In the genomic region with DNA sequence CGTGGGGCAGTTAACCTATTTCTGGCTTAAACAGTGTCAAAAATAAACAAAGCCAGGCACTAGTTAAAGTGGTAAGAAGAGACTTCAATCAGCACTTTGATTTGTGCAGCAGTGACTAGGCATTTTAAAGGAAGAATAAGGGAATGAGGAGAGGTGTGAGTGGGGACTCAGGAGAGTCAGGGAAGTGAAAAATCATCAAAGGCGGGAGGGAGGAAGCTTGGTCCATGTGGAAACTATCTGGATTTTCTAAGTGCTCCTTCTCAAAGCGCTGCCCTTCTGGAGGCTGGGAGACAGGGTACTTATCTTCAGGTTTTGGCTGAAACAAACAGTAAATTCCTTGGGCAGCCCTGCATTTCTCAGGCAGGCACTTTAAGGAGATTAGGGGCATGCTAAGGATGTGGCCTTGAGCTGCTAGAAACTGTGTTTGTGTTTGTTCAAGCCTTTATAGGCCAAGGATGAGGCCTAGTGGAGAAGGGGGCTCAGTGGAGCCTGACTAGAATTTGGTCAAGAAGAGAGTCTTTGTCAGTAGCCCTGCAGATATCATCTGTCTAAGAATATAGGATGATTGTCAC, we compare ENCODE assay signal across 12 cellular contexts.
A peak's percentile ranks its signal among the peaks of the same experiment; 100 is the strongest.
DNase-seq lines count a peak whose midpoint lies in the region; ATAC-seq and TF ChIP-seq lines count a peak whose summit lies in the region.
"Had no signal": no experiment of that assay in that cellular context is flagged by ENCODE, and none has a peak within 500 bp of the region (broad histone marks: within the 10 kb centered on the region; RNA-seq: fewer than 3 reads in every experiment).

No MANE protein-coding gene starts in this region.

- peak overlapping the region; percentile 88 for H3K27ac ChIP-seq in RWPE2 (ENCODE audit: poor library complexity, severe bottlenecking)

- H3K27ac Mint-ChIP-seq in activated CD8-positive, alpha-beta T cell treated with anti-CD3 and anti-CD28 coated beads, Interleukin-2, amount 10 ng/mL, durations not matched to agents 7 days and 5 days: no peak overlapping the region
- H3K27ac Mint-ChIP-seq: B cell had no signal

- H3K36me3 ChIP-seq in RWPE2 (ENCODE audit: low read depth): no peaks in the 10 kb centered on the region

- no peaks in the 10 kb centered on the region for H3K36me3 Mint-ChIP-seq in activated CD8-positive, alpha-beta T cell treated with anti-CD3 and anti-CD28 coated beads, Interleukin-2, amount 10 ng/mL, durations not matched to agents 7 days and 5 days (ENCODE audit: low read depth)

- peaks cover 4% of the 10 kb centered on the region for H3K27me3 Mint-ChIP-seq in activated CD8-positive, alpha-beta T cell treated with anti-CD3 and anti-CD28 coated beads, Interleukin-2, amount 10 ng/mL, durations not matched to agents 7 days and 5 days (ENCODE audit: low read depth)
- H3K27me3 Mint-ChIP-seq: B cell had no signal

- H3K4me1 Mint-ChIP-seq in activated CD8-positive, alpha-beta T cell treated with anti-CD3 and anti-CD28 coated beads, Interleukin-2, amount 10 ng/mL, durations not matched to agents 7 days and 5 days (ENCODE audit: low read depth): no peaks in the 10 kb centered on the region
- H3K4me1 Mint-ChIP-seq: B cell had no signal

- no peaks in the 10 kb centered on the region for H3K9me3 ChIP-seq in RWPE2 (ENCODE audit: severe bottlenecking)
- H3K9me3 ChIP-seq: mucosa of descending colon had no signal

- ATAC-seq in RWPE2 (ENCODE audit: low read depth): no peak
- no peak for ATAC-seq in GM18870 (IDR thresholded peaks at IDR 0.05; ENCODE audit: unreplicated experiment)
- no peak for ATAC-seq in activated CD8-positive, alpha-beta T cell treated with anti-CD3 and anti-CD28 coated beads, Interleukin-2, amount 10 ng/mL, durations not matched to agents 7 days and 5 days
- ATAC-seq: mucosa of descending colon had no signal

- peaks cover 10% of the 10 kb centered on the region for H3K9me3 Mint-ChIP-seq in activated CD8-positive, alpha-beta T cell treated with anti-CD3 and anti-CD28 coated beads, Interleukin-2, amount 10 ng/mL, durations not matched to agents 7 days and 5 days (ENCODE audit: insufficient read depth)

- POLR2A ChIA-PET in activated CD8-positive, alpha-beta T cell treated with anti-CD3 and anti-CD28 coated beads, Interleukin-2, amount 10 ng/mL, durations not matched to agents 7 days and 5 days (lab: Charles Lee): no interaction called here
- POLR2A ChIA-PET in GM10248 (lab: Yijun Ruan, JAX): no interaction called here

- no peak for TF ChIP-seq CTCF in RWPE2 (IDR thresholded peaks at IDR 0.05; ENCODE audit: poor library complexity, severe bottlenecking)
- TF ChIP-seq CTCF in fibroblast of the aortic adventitia (IDR thresholded peaks at IDR 0.05; ENCODE audit: insufficient read depth, low read length): no peak
- no peak for TF ChIP-seq CTCF in retinal pigment epithelial cell (conservative IDR thresholded peaks at IDR 0.05; ENCODE audit: low read depth, low read length)
- no peak for TF ChIP-seq CTCF in GM10248 (IDR thresholded peaks at IDR 0.05; ENCODE audit: control extremely low read depth, extremely low read depth, low read depth, missing control alignments)

- no peak overlapping the region for H3K4me3 ChIP-seq in RWPE2 (ENCODE audit: severe bottlenecking)
- H3K4me3 ChIP-seq in fibroblast of the aortic adventitia (ENCODE audit: low read depth, low read length): no peak overlapping the region
- H3K4me3 ChIP-seq in retinal pigment epithelial cell (ENCODE audit: low read length): no peak overlapping the region
- H3K4me3 ChIP-seq: mucosa of descending colon had no signal

- CTCF ChIA-PET in activated CD8-positive, alpha-beta T cell treated with anti-CD3 and anti-CD28 coated beads, Interleukin-2, amount 10 ng/mL, durations not matched to agents 7 days and 5 days (lab: Charles Lee): no interaction called here
- CTCF ChIA-PET in GM10248 (lab: Yijun Ruan, JAX): no interaction called here

- H3K27me3 ChIP-seq in RWPE2 (ENCODE audit: insufficient read depth, poor library complexity, severe bottlenecking): no peaks in the 10 kb centered on the region

- peak; percentile 28 for DNase-seq in EH (ENCODE audit: low read depth)
- DNase-seq in RWPE2 (ENCODE audit: low spot score): no peak
- peak; percentile 14 for DNase-seq in fibroblast of the aortic adventitia (ENCODE audit: low read depth)
- DNase-seq in retinal pigment epithelial cell (ENCODE audit: low read depth): peak; percentile 56
- DNase-seq in activated effector memory CD4-positive, alpha-beta T cell treated with anti-CD3 and anti-CD28 coated beads, Interleukin-2, amount 50 U/mL, for 16 hours: no peak
- no peak for DNase-seq in activated CD8-positive, alpha-beta T cell treated with anti-CD3 and anti-CD28 coated beads, Interleukin-2, amount 10 ng/mL, durations not matched to agents 7 days and 5 days
- no peak for DNase-seq in GM10248 (ENCODE audit: extremely low spot score)
- DNase-seq: activated CD4-positive, alpha-beta T cell treated with anti-CD3 and anti-CD28 coated beads for 4 hours; NCI-H1694 had no signal

- peaks cover 22% of the 10 kb centered on the region for H3K4me1 ChIP-seq in RWPE2 (ENCODE audit: insufficient read depth, poor library complexity, severe bottlenecking)

- H3K4me3 Mint-ChIP-seq in activated CD8-positive, alpha-beta T cell treated with anti-CD3 and anti-CD28 coated beads, Interleukin-2, amount 10 ng/mL, durations not matched to agents 7 days and 5 days: no peak overlapping the region
- H3K4me3 Mint-ChIP-seq: B cell had no signal

Comparison
In these comparisons a context has a peak if more than half of its experiments do, and no peak if none do; other contexts are left out.
1. DNase-seq: peak in EH (single experiment), fibroblast of the aortic adventitia (single experiment) and retinal pigment epithelial cell (single experiment); none in RWPE2 (single experiment), activated effector memory CD4-positive, alpha-beta T cell treated with anti-CD3 and anti-CD28 coated beads, Interleukin-2, amount 50 U/mL, for 16 hours (single experiment), activated CD8-positive, alpha-beta T cell treated with anti-CD3 and anti-CD28 coated beads, Interleukin-2, amount 10 ng/mL, durations not matched to agents 7 days and 5 days (single experiment) and GM10248 (single experiment).